In genomic region chr19:58563034-58563573, GRCh38 we compare ENCODE assay signal across 8 cellular contexts. TPM values are rescaled to one million over a fixed set of nuclear protein-coding genes. Genes with fewer than 3 reads are reported as not detected.
DNase-seq lines count a peak whose midpoint lies in the region; ATAC-seq, FAIRE-seq and TF ChIP-seq lines count a peak whose summit lies in the region.

No MANE protein-coding gene starts in this region.

- TF ChIP-seq CTCF in K562 (IDR thresholded peaks at IDR 0.05 in 2 of 3, conservative IDR thresholded peaks at IDR 0.05 in 1 of 3; ENCODE audit: insufficient read depth in 2 of 3, low read depth in 1 of 3, low read length in 3 of 3) (no peak), right lobe of liver (IDR thresholded peaks at IDR 0.05) (no peak), thyroid gland (IDR thresholded peaks at IDR 0.05) (no peak)

- H3K79me2 ChIP-seq in K562 (ENCODE audit: control insufficient read depth, insufficient read depth, low read length): peaks cover 21% of the 10 kb centered on the region

- no peak for FAIRE-seq in K562 (lab: Jason Lieb, UNC)

- 96% methylated on average over 18 of the region's 40 CpGs for WGBS in K562 (ENCODE audit: insufficient coverage, low coverage, missing lambda C conversion rate)
- 3% methylated on average over 9 of the region's 40 CpGs for WGBS in right lobe of liver (ENCODE audit: insufficient coverage, low coverage, low lambda C conversion rate, missing lambda C conversion rate)
- WGBS in thyroid gland, 2 donors: 9 to 24% methylated on average over 2 to 15 of the region's 40 CpGs

- H3K27ac ChIP-seq in K562 (ENCODE audit: extremely low read depth, low read depth, low read length): no peak overlapping the region
- no peak overlapping the region for H3K27ac ChIP-seq in right lobe of liver
- no peak overlapping the region for H3K27ac ChIP-seq in thyroid gland

- no peak overlapping the region for H3K4me3 ChIP-seq in K562
- peak overlapping the region in 2 of 3 donors; percentile 20 to 44 for H3K4me3 ChIP-seq in right lobe of liver
- H3K4me3 ChIP-seq in thyroid gland (replicated peaks in 1 of 3): peak overlapping the region in 1 of 3 donors; percentile 34

- no TSS peak for BruUV-seq in K562 (replicated peaks; lab: Mats Ljungman, UMichigan)

- H3K4me2 ChIP-seq in K562 (ENCODE audit: insufficient read depth, low read length): no peak overlapping the region

- H3K27me3 ChIP-seq in K562 (ENCODE audit: control insufficient read depth in 2 of 2, insufficient read depth in 2 of 2, low read length in 2 of 2) (no peaks in the 10 kb centered on the region), right lobe of liver (no peaks in the 10 kb centered on the region), thyroid gland (no peaks in the 10 kb centered on the region)

- TF ChIP-seq POLR2A in K562 (conservative IDR thresholded peaks at IDR 0.05) (no peak), right lobe of liver (IDR thresholded peaks at IDR 0.05) (no peak), thyroid gland (IDR thresholded peaks at IDR 0.05) (no peak)

- H4K20me1 ChIP-seq in K562 (replicated peaks; ENCODE audit: control insufficient read depth, insufficient read depth, low read length): no peaks in the 10 kb centered on the region

- peak overlapping the region in 1 of 2 experiments; percentile 23; a peak in 2 of 4 replicates for H3K9ac ChIP-seq in K562 (ENCODE audit: insufficient read depth in 1 of 2, low read depth in 2 of 2, low read length in 2 of 2)

- in situ Hi-C loops in K562 (cut with MboI): no loop called here

- no peaks in the 10 kb centered on the region for H3K9me1 ChIP-seq in K562 (ENCODE audit: control insufficient read depth, insufficient read depth, low read length)

- no peak for TF ChIP-seq EP300 in K562 (IDR thresholded peaks at IDR 0.05; ENCODE audit: low read length)

- CTCF ChIA-PET in K562 (lab: Yijun Ruan, JAX; ENCODE audit: low intra/inter-chr PET ratio): interaction anchor here (0.7 kb wide), 1 partner anchor 18 kb away, joined by 3 read pairs; no protein-coding TSS in a partner anchor

- H3K4me1 ChIP-seq in K562 (replicated peaks in 1 of 2; ENCODE audit: control insufficient read depth in 2 of 2, insufficient read depth in 2 of 2, low read length in 2 of 2) (peaks cover 9 to 37% of the 10 kb centered on the region in 2 experiments; a peak in 4 of 5 replicates), right lobe of liver (peaks cover 0 to 28% (median 7%) of the 10 kb centered on the region in 4 donors), thyroid gland (peaks cover 24 to 34% of the 10 kb centered on the region in 2 donors)

- ATAC-seq in K562 (no peak), right lobe of liver (no peak), HG03378 (IDR thresholded peaks at IDR 0.05; ENCODE audit: unreplicated experiment) (no peak)

- H2AFZ ChIP-seq in K562 (ENCODE audit: low read depth, low read length): no peak overlapping the region

- no peak for TF ChIP-seq RAD21 in K562 (CRISPR knock-in tag; conservative IDR thresholded peaks at IDR 0.05 in 1 of 2, IDR thresholded peaks at IDR 0.05 in 1 of 2)

- intact Hi-C loops in K562 (cut with micrococcal nuclease): no loop called here
- intact Hi-C loops in right lobe of liver (cut with DNase I): no loop called here
- intact Hi-C loops in thyroid gland (cut with DNase I): no loop called here

- POLR2A ChIA-PET in K562 (lab: Yijun Ruan, JAX): interaction anchor here (0.6 to 0.9 kb wide), 2 partner anchors 9 to 10 kb away, joined by 3 to 4 read pairs; no protein-coding TSS in a partner anchor

- DNase-seq in activated effector memory CD4-positive, alpha-beta T cell treated with anti-CD3 and anti-CD28 coated beads, Interleukin-2, amount 50 U/mL, for 16 hours: peak; percentile 75
- DNase-seq in activated effector memory CD4-positive, alpha-beta T cell treated with Interleukin-2 at 50 U/mL for 16 hours: no peak
- DNase-seq in K562 (ENCODE audit: extremely low read depth in 1 of 4, low spot score in 3 of 4): no peak
- DNase-seq in right lobe of liver: no peak
- DNase-seq in thyroid gland: peak; percentile 69 to 70
- DNase-seq in NCI-H446 treated with DMSO at 0.1 percent for 48 hours (lab: John Stamatoyannopoulos, UW): no peak
- DNase-seq in NCI-H82 treated with DMSO at 0.1 percent for 48 hours (lab: John Stamatoyannopoulos, UW; ENCODE audit: unreplicated experiment): no peak

- no peaks in the 10 kb centered on the region for H3K9me3 ChIP-seq in K562 (replicated peaks; ENCODE audit: control insufficient read depth, insufficient read depth, low read depth, low read length)
- H3K9me3 ChIP-seq in right lobe of liver: no peaks in the 10 kb centered on the region
- no peaks in the 10 kb centered on the region for H3K9me3 ChIP-seq in thyroid gland

- H3K36me3 ChIP-seq in K562 (ENCODE audit: control insufficient read depth, insufficient read depth, low read length) (peaks cover 14% of the 10 kb centered on the region; the same call in 2 of the 3 replicates), right lobe of liver (peaks cover 0 to 5% (median 0%) of the 10 kb centered on the region in 4 donors), thyroid gland (peaks cover 0 to 3% of the 10 kb centered on the region in 2 donors)

RNA-seq across cellular contexts. Expression of gene UBE2M, which starts 4.7 kb away (rescaled TPM):
- total RNA-seq in K562 (2011; cell fraction: chromatin; rRNA removed; ENCODE audit: low replicate concordance): 47.2 and 87.3 TPM in 2 replicates
- 77.7 and 87.6 TPM in 2 replicates for total RNA-seq in K562 (2011; cell fraction: nucleolus; rRNA removed)
- 51.2 and 56.4 TPM in 2 replicates for total RNA-seq in K562 (2011; cell fraction: nucleoplasm; rRNA removed)
- 101 and 139 TPM in 2 replicates for total RNA-seq in K562 (2014; rRNA removed)
- total RNA-seq in K562 (2014; rRNA removed; fragmentation: Illumina TruSeq; extraction: Trizol): 79.2 and 81.1 TPM in 2 replicates
- total RNA-seq in K562 (2015; rRNA removed; fragmentation: Illumina TruSeq; extraction: Trizol): 85.7 and 86.5 TPM in 2 replicates
- 127 and 131 TPM in 2 replicates for total RNA-seq in K562 (2021)
- polyA plus RNA-seq in K562 (2011; rRNA removed): 92.0 and 117 TPM in 2 replicates
- 81.3 and 96.5 TPM in 2 replicates for polyA plus RNA-seq in K562 (2011; cell fraction: cytosol; rRNA removed)
- 119 and 126 TPM in 2 replicates for polyA plus RNA-seq in K562 (2011; cell fraction: nucleus; rRNA removed)
- 112 and 160 TPM in 2 replicates for polyA plus RNA-seq in K562 (2012)
- 137 and 163 TPM in 2 replicates for polyA plus RNA-seq in K562 (2014; fragmentation: Illumina TruSeq; extraction: Trizol)
- polyA plus RNA-seq in K562 (2014; fragmentation: Nextera tagmentation; extraction: Ambion mirVana): 1 to 10 TPM in 1 of 2 experiments, under 1 TPM in 1; 0.92 to 1.5 TPM
- 84.8 and 96.4 TPM in 2 replicates for polyA plus RNA-seq in K562 (2014; rRNA removed)
- 69.1 and 92.2 TPM in 2 replicates for polyA minus RNA-seq in K562 (2011; rRNA and poly(A)+ RNA removed)
- polyA minus RNA-seq in K562 (2011; cell fraction: cytosol; rRNA and poly(A)+ RNA removed): 57.2 and 68.0 TPM in 2 replicates
- polyA minus RNA-seq in K562 (2011; cell fraction: nucleus; rRNA and poly(A)+ RNA removed): 15.5 and 29.4 TPM in 2 replicates
- total RNA-seq in right lobe of liver: 10 to 100 TPM; 16.0 to 23.5 (median 20.7) TPM
- total RNA-seq in thyroid gland: 10 to 100 TPM; 17.2 to 28.5 (median 20.3) TPM

RNA-seq across cellular contexts. Expression of gene CHMP2A, which starts 8.2 kb away (rescaled TPM):
- total RNA-seq in K562 (2011; cell fraction: chromatin; rRNA removed; ENCODE audit: low replicate concordance): 34.9 and 55.0 TPM in 2 replicates
- total RNA-seq in K562 (2011; cell fraction: nucleolus; rRNA removed): 42.5 and 47.5 TPM in 2 replicates
- 36.2 and 43.3 TPM in 2 replicates for total RNA-seq in K562 (2011; cell fraction: nucleoplasm; rRNA removed)
- 127 and 142 TPM in 2 replicates for total RNA-seq in K562 (2014; rRNA removed)
- total RNA-seq in K562 (2014; rRNA removed; fragmentation: Illumina TruSeq; extraction: Trizol): 49.3 and 58.4 TPM in 2 replicates
- total RNA-seq in K562 (2015; rRNA removed; fragmentation: Illumina TruSeq; extraction: Trizol): 86.9 and 87.2 TPM in 2 replicates
- total RNA-seq in K562 (2021): 88.4 and 89.8 TPM in 2 replicates
- 81.7 and 86.7 TPM in 2 replicates for polyA plus RNA-seq in K562 (2011; rRNA removed)
- polyA plus RNA-seq in K562 (2011; cell fraction: cytosol; rRNA removed): 111 and 116 TPM in 2 replicates
- 72.3 and 77.4 TPM in 2 replicates for polyA plus RNA-seq in K562 (2011; cell fraction: nucleus; rRNA removed)
- polyA plus RNA-seq in K562 (2012): 122 and 150 TPM in 2 replicates
- polyA plus RNA-seq in K562 (2014; fragmentation: Illumina TruSeq; extraction: Trizol): 110 and 112 TPM in 2 replicates
- polyA plus RNA-seq in K562 (2014; fragmentation: Nextera tagmentation; extraction: Ambion mirVana): 10 to 100 TPM; 57.6 to 71.1 TPM
- 154 and 159 TPM in 2 replicates for polyA plus RNA-seq in K562 (2014; rRNA removed)
- 162 and 173 TPM in 2 replicates for polyA minus RNA-seq in K562 (2011; rRNA and poly(A)+ RNA removed)
- polyA minus RNA-seq in K562 (2011; cell fraction: cytosol; rRNA and poly(A)+ RNA removed): 59.5 and 70.2 TPM in 2 replicates
- 15.3 and 24.0 TPM in 2 replicates for polyA minus RNA-seq in K562 (2011; cell fraction: nucleus; rRNA and poly(A)+ RNA removed)
- total RNA-seq in right lobe of liver: 10 to 100 TPM; 62.1 to 90.9 (median 70.7) TPM
- 100 to 1,000 TPM; 123 to 155 (median 148) TPM for total RNA-seq in thyroid gland

RNA-seq across cellular contexts. Expression of gene MZF1, which starts 10.0 kb away (rescaled TPM):
- 118 and 203 TPM in 2 replicates for total RNA-seq in K562 (2011; cell fraction: chromatin; rRNA removed; ENCODE audit: low replicate concordance)
- total RNA-seq in K562 (2011; cell fraction: nucleolus; rRNA removed): 122 and 125 TPM in 2 replicates
- 136 and 199 TPM in 2 replicates for total RNA-seq in K562 (2011; cell fraction: nucleoplasm; rRNA removed)
- 11.5 and 13.3 TPM in 2 replicates for total RNA-seq in K562 (2014; rRNA removed)
- total RNA-seq in K562 (2014; rRNA removed; fragmentation: Illumina TruSeq; extraction: Trizol): 5.7 and 6.5 TPM in 2 replicates
- 7.2 and 8.3 TPM in 2 replicates for total RNA-seq in K562 (2015; rRNA removed; fragmentation: Illumina TruSeq; extraction: Trizol)
- total RNA-seq in K562 (2021): 18.8 and 19.8 TPM in 2 replicates
- 17.0 and 25.4 TPM in 2 replicates for polyA plus RNA-seq in K562 (2011; rRNA removed)
- polyA plus RNA-seq in K562 (2011; cell fraction: cytosol; rRNA removed): 15.8 and 20.8 TPM in 2 replicates
- polyA plus RNA-seq in K562 (2011; cell fraction: nucleus; rRNA removed): 140 and 224 TPM in 2 replicates
- 14.1 and 31.8 TPM in 2 replicates for polyA plus RNA-seq in K562 (2012)
- polyA plus RNA-seq in K562 (2014; fragmentation: Illumina TruSeq; extraction: Trizol): 13.4 and 15.1 TPM in 2 replicates
- polyA plus RNA-seq in K562 (2014; fragmentation: Nextera tagmentation; extraction: Ambion mirVana): 1 to 10 TPM in 1 of 2 experiments, under 1 TPM in 1; 0.31 to 1.6 TPM
- polyA plus RNA-seq in K562 (2014; rRNA removed): 28.2 and 29.3 TPM in 2 replicates
- polyA minus RNA-seq in K562 (2011; rRNA and poly(A)+ RNA removed): 7.8 and 8.5 TPM in 2 replicates
- polyA minus RNA-seq in K562 (2011; cell fraction: cytosol; rRNA and poly(A)+ RNA removed): 5.7 and 10.1 TPM in 2 replicates
- 27.2 and 29.3 TPM in 2 replicates for polyA minus RNA-seq in K562 (2011; cell fraction: nucleus; rRNA and poly(A)+ RNA removed)
- 10 to 100 TPM in 5 of 6 experiments, 1 to 10 TPM in 1; 8.2 to 19.9 (median 14.1) TPM for total RNA-seq in right lobe of liver
- total RNA-seq in thyroid gland: 10 to 100 TPM; 55.0 to 82.7 (median 70.5) TPM

RNA-seq across cellular contexts. Expression of gene TRIM28, which starts 19.2 kb away (rescaled TPM):
- total RNA-seq in K562 (2011; cell fraction: chromatin; rRNA removed; ENCODE audit: low replicate concordance): 526 and 1,695 TPM in 2 replicates
- total RNA-seq in K562 (2011; cell fraction: nucleolus; rRNA removed): 1,048 and 1,300 TPM in 2 replicates
- 609 and 709 TPM in 2 replicates for total RNA-seq in K562 (2011; cell fraction: nucleoplasm; rRNA removed)
- total RNA-seq in K562 (2014; rRNA removed): 779 and 1,386 TPM in 2 replicates
- total RNA-seq in K562 (2014; rRNA removed; fragmentation: Illumina TruSeq; extraction: Trizol): 358 and 467 TPM in 2 replicates
- 523 and 570 TPM in 2 replicates for total RNA-seq in K562 (2015; rRNA removed; fragmentation: Illumina TruSeq; extraction: Trizol)
- total RNA-seq in K562 (2021): 752 and 797 TPM in 2 replicates
- 434 and 1,024 TPM in 2 replicates for polyA plus RNA-seq in K562 (2011; rRNA removed)
- polyA plus RNA-seq in K562 (2011; cell fraction: cytosol; rRNA removed): 553 and 1,059 TPM in 2 replicates
- 1,513 and 2,015 TPM in 2 replicates for polyA plus RNA-seq in K562 (2011; cell fraction: nucleus; rRNA removed)
- 1,261 and 1,407 TPM in 2 replicates for polyA plus RNA-seq in K562 (2012)
- polyA plus RNA-seq in K562 (2014; fragmentation: Illumina TruSeq; extraction: Trizol): 640 and 764 TPM in 2 replicates
- polyA plus RNA-seq in K562 (2014; fragmentation: Nextera tagmentation; extraction: Ambion mirVana): 10 to 100 TPM; 12.1 to 29.3 TPM
- polyA plus RNA-seq in K562 (2014; rRNA removed): 490 and 541 TPM in 2 replicates
- 826 and 1,247 TPM in 2 replicates for polyA minus RNA-seq in K562 (2011; rRNA and poly(A)+ RNA removed)
- 1,076 and 1,289 TPM in 2 replicates for polyA minus RNA-seq in K562 (2011; cell fraction: cytosol; rRNA and poly(A)+ RNA removed)
- polyA minus RNA-seq in K562 (2011; cell fraction: nucleus; rRNA and poly(A)+ RNA removed): 406 and 505 TPM in 2 replicates
- 100 to 1,000 TPM in 3 of 6 experiments, 10 to 100 TPM in 3; 75.4 to 106 (median 94.7) TPM for total RNA-seq in right lobe of liver
- 100 to 1,000 TPM; 195 to 237 (median 218) TPM for total RNA-seq in thyroid gland

RNA-seq across cellular contexts. Expression of gene ZBTB45, which starts 43.5 kb away (rescaled TPM):
- 5.0 and 18.1 TPM in 2 replicates for total RNA-seq in K562 (2011; cell fraction: chromatin; rRNA removed; ENCODE audit: low replicate concordance)
- total RNA-seq in K562 (2011; cell fraction: nucleolus; rRNA removed): 20.8 and 21.2 TPM in 2 replicates
- 9.8 and 10.9 TPM in 2 replicates for total RNA-seq in K562 (2011; cell fraction: nucleoplasm; rRNA removed)
- total RNA-seq in K562 (2014; rRNA removed): 7.2 and 7.8 TPM in 2 replicates
- 0.32 and 0.58 TPM in 2 replicates for total RNA-seq in K562 (2014; rRNA removed; fragmentation: Illumina TruSeq; extraction: Trizol)
- 2.2 and 2.7 TPM in 2 replicates for total RNA-seq in K562 (2015; rRNA removed; fragmentation: Illumina TruSeq; extraction: Trizol)
- total RNA-seq in K562 (2021): 14.0 and 16.1 TPM in 2 replicates
- 1.4 and 4.0 TPM in 2 replicates for polyA plus RNA-seq in K562 (2011; rRNA removed)
- 3.6 and 10.4 TPM in 2 replicates for polyA plus RNA-seq in K562 (2011; cell fraction: cytosol; rRNA removed)
- polyA plus RNA-seq in K562 (2011; cell fraction: nucleus; rRNA removed): 7.2 and 14.2 TPM in 2 replicates
- 11.7 TPM in 2 replicates for polyA plus RNA-seq in K562 (2012)
- polyA plus RNA-seq in K562 (2014; fragmentation: Illumina TruSeq; extraction: Trizol): 1.8 and 4.7 TPM in 2 replicates
- under 1 TPM; 0.08 to 0.13 TPM for polyA plus RNA-seq in K562 (2014; fragmentation: Nextera tagmentation; extraction: Ambion mirVana)
- 5.8 and 6.8 TPM in 2 replicates for polyA plus RNA-seq in K562 (2014; rRNA removed)
- polyA minus RNA-seq in K562 (2011; rRNA and poly(A)+ RNA removed): 1.9 and 2.0 TPM in 2 replicates
- 5.1 and 6.6 TPM in 2 replicates for polyA minus RNA-seq in K562 (2011; cell fraction: cytosol; rRNA and poly(A)+ RNA removed)
- 10.7 and 11.2 TPM in 2 replicates for polyA minus RNA-seq in K562 (2011; cell fraction: nucleus; rRNA and poly(A)+ RNA removed)
- 1 to 10 TPM; 3.5 to 4.8 (median 4.3) TPM for total RNA-seq in right lobe of liver
- total RNA-seq in thyroid gland: 10 to 100 TPM in 1 of 4 donors, 1 to 10 TPM in 3; 6.9 to 17.7 (median 8.5) TPM

Comparison
In these comparisons a context has a peak if more than half of its experiments do, and no peak if none do; other contexts are left out.
1. DNase-seq: peak in activated effector memory CD4-positive, alpha-beta T cell treated with anti-CD3 and anti-CD28 coated beads, Interleukin-2, amount 50 U/mL, for 16 hours (single experiment) and thyroid gland (2 of 2); none in activated effector memory CD4-positive, alpha-beta T cell treated with Interleukin-2 at 50 U/mL for 16 hours (single experiment), K562 (0 of 4), right lobe of liver (0 of 3), NCI-H446 treated with DMSO at 0.1 percent for 48 hours (single experiment) and NCI-H82 treated with DMSO at 0.1 percent for 48 hours (single experiment).